10 cellular contexts compared by ENCODE assay signal in genomic region chr7:156156734-156157408, GRCh38.
A peak's percentile ranks its signal among the peaks of the same experiment; 100 is the strongest.
DNase-seq lines count a peak whose midpoint lies in the region; ATAC-seq and TF ChIP-seq lines count a peak whose summit lies in the region.
"Had no signal": no experiment of that assay in that cellular context is flagged by ENCODE, and none has a peak within 500 bp of the region (broad histone marks: within the 10 kb centered on the region; RNA-seq: fewer than 3 reads in every experiment).

No MANE protein-coding gene starts in this region.

- no peak overlapping the region for H3K27ac ChIP-seq in 22Rv1
- H3K27ac ChIP-seq: SJSA1 had no signal

- TF ChIP-seq CTCF in 22Rv1 (IDR thresholded peaks at IDR 0.05): peak; percentile 62

- intact Hi-C loops in left colon (cut with DNase I, micrococcal nuclease): no loop called here

- peak; percentile 74 for ATAC-seq in left colon
- ATAC-seq in HG02763 (IDR thresholded peaks at IDR 0.05; ENCODE audit: unreplicated experiment): no peak
- no peak for ATAC-seq in HG03159 (IDR thresholded peaks at IDR 0.05; ENCODE audit: unreplicated experiment)
- no peak for ATAC-seq in HG03097 (IDR thresholded peaks at IDR 0.05; ENCODE audit: low FRiP score, unreplicated experiment)

- DNase-seq in H4 (ENCODE audit: low spot score): peak; percentile 21
- peak; percentile 42 for DNase-seq in RPMI8226
- DNase-seq in left colon: peak in 1 of 2 donors; percentile 36
- DNase-seq in stimulated activated CD4-positive, alpha-beta T cell treated with anti-CD3 and anti-CD28 coated beads, Interleukin-4, amount 100 ng/mL, for 1 hour: no peak
- DNase-seq: DMS79 treated with DMSO at 0.1 percent for 48 hours had no signal
